Comparison of ENCODE assay signal across 1 cellular context in genomic region chr15:58933311-58934113, GRCh38.
TF ChIP-seq lines count a peak whose summit lies in the region.

TSS of gene SLTM (minus strand) at chr15:58933679. CDS start at chr15:58933565, 114 bp downstream.

TF ChIP-seq in IMR-90, 13 proteins besides CTCF, POLR2A, EP300 and RAD21 (continued from another document):
- TF ChIP-seq ELK1 (IDR thresholded peaks at IDR 0.05; ENCODE audit: borderline replicate concordance, low read depth, low read length), result no peak
- TF ChIP-seq MAZ (IDR thresholded peaks at IDR 0.05; ENCODE audit: borderline replicate concordance, low read depth, low read length), result peak; percentile 53; the same call in 1 of the 2 replicates
- 0 out of 2 replicates have a peak, but pooled peaks have one; percentile 17 for TF ChIP-seq FOS (IDR thresholded peaks at IDR 0.05; ENCODE audit: low read depth, low read length)
